In genomic region chr2:74812787-74813200, GRCh38 we compare ENCODE assay signal across 33 cellular contexts.
"Had no signal": no experiment of that assay in that cellular context is flagged by ENCODE, and none has a peak within 500 bp of the region (broad histone marks: within the 10 kb centered on the region; RNA-seq: fewer than 3 reads in every experiment).

No MANE protein-coding gene starts in this region.

- H3K36me3 Mint-ChIP-seq: activated CD4-positive, alpha-beta memory T cell treated with anti-CD3 and anti-CD28 coated beads for 36 hours; activated CD8-positive, alpha-beta memory T cell treated with anti-CD3 and anti-CD28 coated beads, Interleukin-2, amount 10 ng/mL, durations not matched to agents 7 days and 5 days; activated naive CD4-positive, alpha-beta T cell treated with anti-CD3 and anti-CD28 coated beads, Interleukin-2, amount 50 U/mL, for 24 hours; activated naive CD8-positive, alpha-beta T cell treated with anti-CD3 and anti-CD28 coated beads for 36 hours had no signal

- H3K4me1 ChIP-seq: adrenal gland, body of pancreas had no signal

- H3K9me3 ChIP-seq: adrenal gland, body of pancreas had no signal

- ATAC-seq: activated CD4-positive, alpha-beta T cell treated with anti-CD3 and anti-CD28 coated beads for 36 hours; activated CD8-positive, alpha-beta memory T cell treated with anti-CD3 and anti-CD28 coated beads, Interleukin-2, amount 10 ng/mL, durations not matched to agents 7 days and 5 days; activated CD8-positive, alpha-beta T cell treated with anti-CD3 and anti-CD28 coated beads, Interleukin-2, amount 10 ng/mL, durations not matched to agents 7 days and 5 days; activated naive CD8-positive, alpha-beta T cell treated with anti-CD3 and anti-CD28 coated beads, Interleukin-2, amount 50 U/mL, for 24 hours; body of pancreas; effector memory CD8-positive, alpha-beta T cell; T-helper 17 cell had no signal

- H3K27me3 Mint-ChIP-seq: activated CD4-positive, alpha-beta memory T cell treated with anti-CD3 and anti-CD28 coated beads for 36 hours; activated CD4-positive, alpha-beta T cell treated with anti-CD3 and anti-CD28 coated beads for 36 hours; activated naive CD8-positive, alpha-beta T cell treated with anti-CD3 and anti-CD28 coated beads for 36 hours had no signal

- H3K27ac Mint-ChIP-seq: activated CD4-positive, alpha-beta memory T cell treated with anti-CD3 and anti-CD28 coated beads for 36 hours; activated CD4-positive, alpha-beta T cell treated with anti-CD3 and anti-CD28 coated beads for 36 hours; activated CD4-positive, alpha-beta T cell treated with anti-CD3 and anti-CD28 coated beads, Interleukin-2, amount 10 ng/mL, durations not matched to agents 24 days and 14 days; activated CD8-positive, alpha-beta memory T cell treated with anti-CD3 and anti-CD28 coated beads, Interleukin-2, amount 10 ng/mL, durations not matched to agents 7 days and 5 days; activated CD8-positive, alpha-beta T cell treated with anti-CD3 and anti-CD28 coated beads, Interleukin-2, amount 10 ng/mL, durations not matched to agents 7 days and 5 days; activated naive CD4-positive, alpha-beta T cell treated with anti-CD3 and anti-CD28 coated beads for 36 hours; activated naive CD4-positive, alpha-beta T cell treated with anti-CD3 and anti-CD28 coated beads, Interleukin-2, amount 50 U/mL, for 24 hours; activated naive CD8-positive, alpha-beta T cell treated with anti-CD3 and anti-CD28 coated beads for 36 hours; activated naive CD8-positive, alpha-beta T cell treated with anti-CD3 and anti-CD28 coated beads, Interleukin-2, amount 50 U/mL, for 24 hours; activated T-helper 1 cell treated with anti-CD3 and anti-CD28 coated beads, Interleukin-12 subunit alpha, Interleukin-12 subunit beta, Interleukin-2, Interleukin-4 antibody, amounts not matched to agents 30 ng/mL and 10 ng/mL and 1 ng/mL, durations not matched to agents 14 hours and 24 hours and 36 hours; activated T-helper 2 cell treated with anti-CD3 and anti-CD28 coated beads, Interferon-gamma antibody, Interleukin-2, Interleukin-4, amounts not matched to agents 10 μg/mL and 5 μg/mL and 100 μg/mL, durations not matched to agents 14 hours and 24 hours and 36 hours; effector memory CD8-positive, alpha-beta T cell; T-helper 17 cell; T-helper 2 cell treated with Interferon-gamma antibody and Interleukin-4, amounts not matched to agents 5 μg/mL and 100 μg/mL, for 36 hours had no signal

- H3K4me3 ChIP-seq: adrenal gland, body of pancreas had no signal

- H3K4me1 Mint-ChIP-seq: activated CD8-positive, alpha-beta memory T cell treated with anti-CD3 and anti-CD28 coated beads, Interleukin-2, amount 10 ng/mL, durations not matched to agents 7 days and 5 days had no signal

- H3K27me3 ChIP-seq: adrenal gland, body of pancreas had no signal

- DNase-seq: activated CD4-positive, alpha-beta memory T cell treated with anti-CD3 and anti-CD28 coated beads for 36 hours; activated CD4-positive, alpha-beta T cell treated with anti-CD3 and anti-CD28 coated beads for 36 hours; activated CD4-positive, alpha-beta T cell treated with anti-CD3 and anti-CD28 coated beads, Interleukin-2, amount 10 ng/mL, durations not matched to agents 24 days and 14 days; activated CD4-positive, CD25-positive, alpha-beta regulatory T cell; activated CD4-positive, CD25-positive, alpha-beta regulatory T cell treated with anti-CD3 and anti-CD28 coated beads, Interleukin-2, amount 50 U/mL, for 72 hours; activated CD8-positive, alpha-beta memory T cell treated with anti-CD3 and anti-CD28 coated beads, Interleukin-2, amount 10 ng/mL, durations not matched to agents 7 days and 5 days; activated CD8-positive, alpha-beta memory T cell treated with anti-CD3 and anti-CD28 coated beads, Interleukin-2, amount 50 U/mL, for 4 hours; activated CD8-positive, alpha-beta T cell treated with anti-CD3 and anti-CD28 coated beads, Interleukin-2, amount 10 ng/mL, durations not matched to agents 7 days and 5 days; activated effector memory CD4-positive, alpha-beta T cell treated with anti-CD3 and anti-CD28 coated beads, Interleukin-2, amount 50 U/mL, for 16 hours; activated naive CD4-positive, alpha-beta T cell treated with anti-CD3 and anti-CD28 coated beads for 36 hours; activated naive CD8-positive, alpha-beta T cell treated with anti-CD3 and anti-CD28 coated beads for 36 hours; activated naive CD8-positive, alpha-beta T cell treated with anti-CD3 and anti-CD28 coated beads, Interleukin-2, amount 50 U/mL, for 24 hours; activated T-cell treated with anti-CD3 and anti-CD28 coated beads, Interleukin-2, amount 50 U/mL, for 1 hour; activated T-cell treated with anti-CD3 and anti-CD28 coated beads, Interleukin-2, amount 50 U/mL, for 48 hours; adrenal gland; amygdala; aorta; body of pancreas; caudate nucleus; cortex of kidney; dermis blood vessel endothelial cell; effector CD4-positive, alpha-beta T cell; effector memory CD8-positive, alpha-beta T cell; foreskin fibroblast; T-helper 1 cell; T-helper 17 cell; T1000; WERI-Rb-1 had no signal

- H3K36me3 ChIP-seq: adrenal gland, WERI-Rb-1 had no signal

- H3K4me3 Mint-ChIP-seq: activated CD4-positive, alpha-beta memory T cell treated with anti-CD3 and anti-CD28 coated beads for 36 hours; activated CD4-positive, alpha-beta T cell treated with anti-CD3 and anti-CD28 coated beads for 36 hours; activated CD4-positive, alpha-beta T cell treated with anti-CD3 and anti-CD28 coated beads, Interleukin-2, amount 10 ng/mL, durations not matched to agents 24 days and 14 days; activated CD8-positive, alpha-beta memory T cell treated with anti-CD3 and anti-CD28 coated beads, Interleukin-2, amount 10 ng/mL, durations not matched to agents 7 days and 5 days; activated CD8-positive, alpha-beta T cell treated with anti-CD3 and anti-CD28 coated beads, Interleukin-2, amount 10 ng/mL, durations not matched to agents 7 days and 5 days; activated naive CD4-positive, alpha-beta T cell treated with anti-CD3 and anti-CD28 coated beads for 36 hours; activated naive CD4-positive, alpha-beta T cell treated with anti-CD3 and anti-CD28 coated beads, Interleukin-2, amount 50 U/mL, for 24 hours; activated naive CD8-positive, alpha-beta T cell treated with anti-CD3 and anti-CD28 coated beads for 36 hours; activated naive CD8-positive, alpha-beta T cell treated with anti-CD3 and anti-CD28 coated beads, Interleukin-2, amount 50 U/mL, for 24 hours; activated T-helper 1 cell treated with anti-CD3 and anti-CD28 coated beads, Interleukin-12 subunit alpha, Interleukin-12 subunit beta, Interleukin-2, Interleukin-4 antibody, amounts not matched to agents 30 ng/mL and 10 ng/mL and 1 ng/mL, durations not matched to agents 14 hours and 24 hours and 36 hours; effector memory CD8-positive, alpha-beta T cell; T-helper 17 cell; T-helper 2 cell treated with Interferon-gamma antibody and Interleukin-4, amounts not matched to agents 5 μg/mL and 100 μg/mL, for 36 hours had no signal

- H3K27ac ChIP-seq: adrenal gland, body of pancreas, epithelial cell of prostate, WERI-Rb-1 had no signal

- H3K9me3 Mint-ChIP-seq: activated CD4-positive, alpha-beta memory T cell treated with anti-CD3 and anti-CD28 coated beads for 36 hours; activated CD4-positive, alpha-beta T cell treated with anti-CD3 and anti-CD28 coated beads, Interleukin-2, amount 10 ng/mL, durations not matched to agents 24 days and 14 days; activated naive CD4-positive, alpha-beta T cell treated with anti-CD3 and anti-CD28 coated beads for 36 hours; activated naive CD4-positive, alpha-beta T cell treated with anti-CD3 and anti-CD28 coated beads, Interleukin-2, amount 50 U/mL, for 24 hours; activated naive CD8-positive, alpha-beta T cell treated with anti-CD3 and anti-CD28 coated beads for 36 hours; activated naive CD8-positive, alpha-beta T cell treated with anti-CD3 and anti-CD28 coated beads, Interleukin-2, amount 50 U/mL, for 24 hours; activated T-helper 1 cell treated with anti-CD3 and anti-CD28 coated beads, Interleukin-12 subunit alpha, Interleukin-12 subunit beta, Interleukin-2, Interleukin-4 antibody, amounts not matched to agents 30 ng/mL and 10 ng/mL and 1 ng/mL, durations not matched to agents 14 hours and 24 hours and 36 hours; activated T-helper 2 cell treated with anti-CD3 and anti-CD28 coated beads, Interferon-gamma antibody, Interleukin-2, Interleukin-4, amounts not matched to agents 10 μg/mL and 5 μg/mL and 100 μg/mL, durations not matched to agents 14 hours and 24 hours and 36 hours; effector memory CD8-positive, alpha-beta T cell; T-helper 2 cell treated with Interferon-gamma antibody and Interleukin-4, amounts not matched to agents 5 μg/mL and 100 μg/mL, for 36 hours had no signal
